Comparison of ENCODE assay signal across 8 cellular contexts in the genomic region with DNA sequence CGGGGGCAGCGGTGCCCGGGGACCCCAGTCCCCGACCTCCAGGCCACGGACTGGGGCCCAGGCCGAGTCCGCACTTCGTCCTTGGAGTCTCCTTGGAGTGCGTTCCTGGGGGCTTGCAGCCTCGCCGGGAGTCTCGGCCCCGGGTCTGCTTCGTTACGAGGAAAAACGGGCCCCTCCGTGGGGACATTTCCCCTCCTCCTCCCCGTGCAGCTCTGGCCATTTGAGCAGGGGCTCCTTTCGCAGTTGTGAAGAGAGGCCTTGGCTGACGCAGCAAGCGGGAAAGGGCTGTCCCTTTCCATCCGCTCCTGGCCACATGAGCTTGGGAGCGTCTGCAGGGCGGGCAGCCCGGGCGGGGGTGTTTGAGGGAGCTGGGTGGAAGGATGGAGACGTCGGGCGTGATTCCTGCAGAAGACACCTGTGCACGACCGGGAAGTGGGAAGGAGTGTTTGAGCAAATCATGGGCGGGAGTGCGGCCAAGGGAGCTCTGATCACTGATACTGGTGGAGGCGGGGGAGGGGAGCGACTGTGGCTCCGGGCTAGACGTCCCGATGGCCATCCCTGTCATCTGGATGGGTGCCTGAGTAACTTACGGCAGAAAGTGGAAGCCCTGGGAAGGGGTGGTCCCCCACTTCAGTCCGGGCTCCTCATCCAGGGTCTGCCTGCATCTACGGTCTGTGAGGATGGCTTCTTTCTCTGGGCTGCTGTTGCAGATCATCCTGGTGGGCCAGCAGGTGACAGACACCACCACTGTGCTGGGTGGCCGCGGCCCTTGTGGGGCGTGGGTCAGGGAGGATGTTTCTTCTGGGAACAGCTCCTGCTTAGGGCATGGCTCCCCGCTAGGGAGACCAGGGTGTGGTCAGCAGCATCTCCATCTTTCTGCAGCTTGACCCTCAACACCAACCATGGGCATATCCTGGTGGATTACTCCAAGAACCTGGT.
DNase-seq lines count a peak whose midpoint lies in the region; ATAC-seq and TF ChIP-seq lines count a peak whose summit lies in the region.

No MANE protein-coding gene starts in this region.

- peak overlapping the region; percentile 78 for H3K4me3 ChIP-seq in choroid plexus epithelial cell (ENCODE audit: low read depth, low read length)

- TF ChIP-seq CTCF in RWPE1 (conservative IDR thresholded peaks at IDR 0.05; ENCODE audit: low read depth) = no peak
- TF ChIP-seq CTCF in choroid plexus epithelial cell (conservative IDR thresholded peaks at IDR 0.05; ENCODE audit: low read depth, low read length) = no peak

- no peaks in the 10 kb centered on the region for H3K9me3 ChIP-seq in ES-I3 (ENCODE audit: control insufficient read depth, insufficient read depth, low read length)

- peak; percentile 35 for DNase-seq in RWPE1 (ENCODE audit: low spot score)
- DNase-seq in choroid plexus epithelial cell (ENCODE audit: low read depth) = peak; percentile 46
- DNase-seq in stimulated activated CD4-positive, alpha-beta T cell treated with anti-CD3 and anti-CD28 coated beads, TNF-alpha, amount 100 ng/mL, for 24 hours (ENCODE audit: low read depth in 3 of 3) = peak in 2 of 3 experiments; percentile 12 to 28

- H3K9ac ChIP-seq in ES-I3 (ENCODE audit: low read depth, low read length) = peak overlapping the region; percentile 90

- CTCF ChIA-PET in RWPE1 (lab: Yijun Ruan, JAX) = interaction anchor here (0.5 kb wide), 1 partner anchor 588 kb away, joined by 3 read pairs; no protein-coding TSS in a partner anchor

- H3K36me3 ChIP-seq in ES-I3 (ENCODE audit: insufficient read depth, low read length) = peaks cover 21% of the 10 kb centered on the region

- peak; percentile 10 for ATAC-seq in HG02885 (IDR thresholded peaks at IDR 0.05; ENCODE audit: poor library complexity, unreplicated experiment)
- ATAC-seq in GM21515 (IDR thresholded peaks at IDR 0.05; ENCODE audit: unreplicated experiment) = no peak
- ATAC-seq in GM21717 (IDR thresholded peaks at IDR 0.05; ENCODE audit: unreplicated experiment) = no peak

- no peaks in the 10 kb centered on the region for H3K4me1 ChIP-seq in ES-I3 (ENCODE audit: insufficient read depth, low read length)

- POLR2A ChIA-PET in RWPE1 (lab: Yijun Ruan, JAX; ENCODE audit: low non-redundant PET) = no interaction called here

- H3K27ac ChIP-seq in RWPE1 (peak overlapping the region; percentile 82), layer of hippocampus (ENCODE audit: low read depth, low read length) (peak overlapping the region; percentile 52)

- no peaks in the 10 kb centered on the region for H3K27me3 ChIP-seq in layer of hippocampus (ENCODE audit: control insufficient read depth, insufficient read depth, low read length)
